1 cellular context compared by ENCODE assay signal in genomic region chr11:9065614-9066431, GRCh38.
TF ChIP-seq lines count a peak whose summit lies in the region.

No MANE protein-coding gene starts in this region.

TF ChIP-seq in HepG2, 621 proteins besides CTCF, POLR2A, EP300 and RAD21:
- TF ChIP-seq ATF4 (CRISPR knock-in tag; IDR thresholded peaks at IDR 0.05) (peak in 1 of 2 experiments; percentile 58; a peak in 2 of 4 replicates), CHD2 (IDR thresholded peaks at IDR 0.05; ENCODE audit: low read depth, low read length) (no peak), CEBPG (CRISPR knock-in tag; IDR thresholded peaks at IDR 0.05) (peak; percentile 59), SNAPC4 (CRISPR knock-in tag; IDR thresholded peaks at IDR 0.05) (no peak), MIXL1 (CRISPR knock-in tag; IDR thresholded peaks at IDR 0.05) (no peak), ZNF468 (CRISPR knock-in tag; IDR thresholded peaks at IDR 0.05) (no peak), PTBP1 (IDR thresholded peaks at IDR 0.05; ENCODE audit: low read depth, low read length, poor library complexity, severe bottlenecking) (no peak), CEBPB (IDR thresholded peaks at IDR 0.05; ENCODE audit: borderline replicate concordance, low read depth, low read length) (peak; percentile 67), GABPB1 (CRISPR knock-in tag; IDR thresholded peaks at IDR 0.05) (no peak), POGZ (CRISPR knock-in tag; IDR thresholded peaks at IDR 0.05) (no peak), ZSCAN5A (CRISPR knock-in tag; IDR thresholded peaks at IDR 0.05; ENCODE audit: borderline replicate concordance) (no peak), THRA (CRISPR knock-in tag; IDR thresholded peaks at IDR 0.05; ENCODE audit: borderline replicate concordance) (no peak), ZFY (CRISPR knock-in tag; IDR thresholded peaks at IDR 0.05) (no peak), HOXA7 (CRISPR knock-in tag; IDR thresholded peaks at IDR 0.05) (no peak), GZF1 (CRISPR knock-in tag; IDR thresholded peaks at IDR 0.05) (no peak), ZNF414 (CRISPR knock-in tag; IDR thresholded peaks at IDR 0.05) (no peak), ZBTB33 (CRISPR knock-in tag; IDR thresholded peaks at IDR 0.05) (no peak), PREB (CRISPR knock-in tag; IDR thresholded peaks at IDR 0.05) (no peak)
